24 cellular contexts compared by ENCODE assay signal in the genomic region with DNA sequence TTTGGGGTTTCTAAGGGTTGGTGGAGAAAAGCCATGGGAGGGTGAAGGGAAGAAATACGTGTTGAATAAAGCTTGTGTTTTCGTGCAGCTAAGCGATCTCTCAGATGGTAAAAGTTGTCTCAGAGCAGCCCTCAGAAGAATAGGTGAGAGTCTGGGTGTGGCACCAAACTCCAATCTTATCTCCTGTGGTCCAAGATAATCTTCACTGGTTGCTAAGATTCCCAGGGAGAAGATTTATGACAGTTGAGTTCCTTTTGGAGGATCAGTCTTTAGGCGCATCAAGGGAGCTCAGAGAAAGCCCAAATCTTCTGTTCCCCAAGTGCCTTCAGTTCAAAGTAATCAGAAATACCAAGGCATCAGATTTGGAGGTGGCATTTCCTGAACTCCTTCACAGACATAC.
"Had no signal": no experiment of that assay in that cellular context is flagged by ENCODE, and none has a peak within 500 bp of the region (broad histone marks: within the 10 kb centered on the region; RNA-seq: fewer than 3 reads in every experiment).

No MANE protein-coding gene starts in this region.

- H3K27ac Mint-ChIP-seq: activated naive CD4-positive, alpha-beta T cell treated with anti-CD3 and anti-CD28 coated beads for 36 hours; activated naive CD8-positive, alpha-beta T cell treated with anti-CD3 and anti-CD28 coated beads for 36 hours; activated T-helper 1 cell treated with anti-CD3 and anti-CD28 coated beads, Interleukin-12 subunit alpha, Interleukin-12 subunit beta, Interleukin-2, Interleukin-4 antibody, amounts not matched to agents 30 ng/mL and 10 ng/mL and 1 ng/mL, durations not matched to agents 14 hours and 24 hours and 36 hours; naive thymus-derived CD4-positive, alpha-beta T cell; T-helper 17 cell had no signal

- H3K27me3 ChIP-seq: adrenal gland, ascending aorta, suprapubic skin, tibial artery, upper lobe of right lung had no signal

- H3K9me3 ChIP-seq: adrenal gland, ascending aorta, esophagus muscularis mucosa, spleen, suprapubic skin, tibial artery, upper lobe of right lung had no signal

- H3K27ac ChIP-seq: adrenal gland, ascending aorta, esophagus muscularis mucosa, parathyroid adenoma, suprapubic skin, tibial artery, upper lobe of right lung, WERI-Rb-1 had no signal

- H3K79me2 ChIP-seq: parathyroid adenoma had no signal

- H3K9ac ChIP-seq: parathyroid adenoma had no signal

- H3K36me3 Mint-ChIP-seq: activated naive CD8-positive, alpha-beta T cell treated with anti-CD3 and anti-CD28 coated beads for 36 hours; naive thymus-derived CD4-positive, alpha-beta T cell had no signal

- H3K4me3 ChIP-seq: adrenal gland, ascending aorta, esophagus muscularis mucosa, spleen, suprapubic skin, tibial artery, upper lobe of right lung had no signal

- DNase-seq: activated CD4-positive, alpha-beta T cell treated with anti-CD3 and anti-CD28 coated beads for 48 hours; activated CD4-positive, alpha-beta T cell treated with anti-CD3 and anti-CD28 coated beads, Interleukin-2, amount 50 U/mL, for 48 hours; activated CD8-positive, alpha-beta memory T cell treated with anti-CD3 and anti-CD28 coated beads for 24 hours; activated effector memory CD4-positive, alpha-beta T cell treated with anti-CD3 and anti-CD28 coated beads, Interleukin-2, amount 50 U/mL, for 16 hours; activated naive CD4-positive, alpha-beta T cell treated with anti-CD3 and anti-CD28 coated beads for 36 hours; activated naive CD8-positive, alpha-beta T cell treated with anti-CD3 and anti-CD28 coated beads for 36 hours; activated T-cell treated with anti-CD3 and anti-CD28 coated beads, Interleukin-2, amount 50 U/mL, for 1 hour; left ventricle myocardium superior; midbrain; naive thymus-derived CD4-positive, alpha-beta T cell; occipital lobe; spleen; stimulated activated naive CD4-positive, alpha-beta T cell; T-helper 17 cell; tibial artery; WERI-Rb-1 had no signal

- H3K36me3 ChIP-seq: adrenal gland, ascending aorta, esophagus muscularis mucosa, spleen, suprapubic skin, tibial artery, upper lobe of right lung, WERI-Rb-1 had no signal

- H3K4me1 ChIP-seq: ascending aorta, parathyroid adenoma had no signal

- H3K9me3 Mint-ChIP-seq: activated naive CD4-positive, alpha-beta T cell treated with anti-CD3 and anti-CD28 coated beads for 36 hours; activated naive CD8-positive, alpha-beta T cell treated with anti-CD3 and anti-CD28 coated beads for 36 hours; activated T-helper 1 cell treated with anti-CD3 and anti-CD28 coated beads, Interleukin-12 subunit alpha, Interleukin-12 subunit beta, Interleukin-2, Interleukin-4 antibody, amounts not matched to agents 30 ng/mL and 10 ng/mL and 1 ng/mL, durations not matched to agents 14 hours and 24 hours and 36 hours; naive thymus-derived CD4-positive, alpha-beta T cell had no signal

- H3K4me3 Mint-ChIP-seq: activated naive CD4-positive, alpha-beta T cell treated with anti-CD3 and anti-CD28 coated beads for 36 hours; activated naive CD8-positive, alpha-beta T cell treated with anti-CD3 and anti-CD28 coated beads for 36 hours; activated T-helper 1 cell treated with anti-CD3 and anti-CD28 coated beads, Interleukin-12 subunit alpha, Interleukin-12 subunit beta, Interleukin-2, Interleukin-4 antibody, amounts not matched to agents 30 ng/mL and 10 ng/mL and 1 ng/mL, durations not matched to agents 14 hours and 24 hours and 36 hours; naive thymus-derived CD4-positive, alpha-beta T cell; T-helper 17 cell had no signal

- H2AFZ ChIP-seq: parathyroid adenoma had no signal

- ATAC-seq: activated CD4-positive, CD25-positive, alpha-beta regulatory T cell treated with anti-CD3 and anti-CD28 coated beads, Interleukin-2, amount 50 U/mL, for 24 hours; left ventricle myocardium superior; naive thymus-derived CD4-positive, alpha-beta T cell; T-helper 17 cell had no signal
